8 cellular contexts compared by ENCODE assay signal in genomic region chr7:20172736-20173334, GRCh38. TPM values are rescaled to one million over a fixed set of nuclear protein-coding genes. Genes with fewer than 3 reads are reported as not detected.
DNase-seq lines count a peak whose midpoint lies in the region; ATAC-seq and TF ChIP-seq lines count a peak whose summit lies in the region.

No MANE protein-coding gene starts in this region.

- no peaks in the 10 kb centered on the region for H3K36me3 ChIP-seq in spleen

- H3K4me1 ChIP-seq in spleen = no peaks in the 10 kb centered on the region

- TF ChIP-seq POLR2A in erythroblast (IDR thresholded peaks at IDR 0.05; ENCODE audit: low read length) (no peak), spleen (IDR thresholded peaks at IDR 0.05) (no peak)

- 39 to 57% (median 50%) methylated on average over 3 of the region's 3 CpGs for WGBS in spleen, 5 donors

- POLR2A ChIA-PET in GM10248 (lab: Yijun Ruan, JAX) = no interaction called here

- no peak for ATAC-seq in GM18511 (IDR thresholded peaks at IDR 0.05; ENCODE audit: unreplicated experiment)

- TF ChIP-seq CTCF in GM10248 (IDR thresholded peaks at IDR 0.05; ENCODE audit: control extremely low read depth, extremely low read depth, low read depth, missing control alignments) (peak; percentile 47), spleen (IDR thresholded peaks at IDR 0.05 in 8 of 11, conservative IDR thresholded peaks at IDR 0.05 in 3 of 11) (peak in 5 of 11 experiments; percentile 14 to 51 (median 33))

- CTCF ChIA-PET in GM10248 (lab: Yijun Ruan, JAX) = interaction anchor here (0.7 to 3.6 kb wide), 26 partner anchors 13 to 464 kb away, joined by 3 to 23 read pairs (median 4); partner anchors contain the start of gene POLR1F

- H3K9me3 ChIP-seq in spleen = no peaks in the 10 kb centered on the region

- H3K27ac ChIP-seq in spleen = no peak overlapping the region

- H3K27me3 ChIP-seq in spleen (replicated peaks in 1 of 7) = no peaks in the 10 kb centered on the region

- DNase-seq in AG08395 (ENCODE audit: low spot score) (peak; percentile 61), GM10248 (ENCODE audit: extremely low spot score) (peak; percentile 37), HuH-7.5 (ENCODE audit: low spot score) (peak; percentile 23), RPMI8226 (peak; percentile 12), erythroblast (lab: John Stamatoyannopoulos, UW) (peak; percentile 26 to 62), occipital lobe (lab: John Stamatoyannopoulos, UW) (peak; percentile 6), spleen (no peak)

- H3K4me3 ChIP-seq in spleen = no peak overlapping the region

- intact Hi-C loops in spleen (cut with DNase I; ENCODE audit: low total_unique reads) = no loop called here

RNA-seq across cellular contexts. Expression of gene MACC1, which starts 44.3 kb away (rescaled TPM):
- total RNA-seq in occipital lobe (0.16 TPM), spleen (10 to 100 TPM in 2 of 7 donors, 1 to 10 TPM in 5; 3.7 to 10.6 (median 5.2) TPM)
- 1 to 10 TPM in 2 of 3 donors, under 1 TPM in 1; 0.83 to 1.3 (median 1.1) TPM for polyA plus RNA-seq in spleen
